Comparison of ENCODE assay signal across 12 cellular contexts in genomic region chr5:143119301-143119769, GRCh38.
DNase-seq lines count a peak whose midpoint lies in the region; ATAC-seq and TF ChIP-seq lines count a peak whose summit lies in the region.
"Had no signal": no experiment of that assay in that cellular context is flagged by ENCODE, and none has a peak within 500 bp of the region (broad histone marks: within the 10 kb centered on the region; RNA-seq: fewer than 3 reads in every experiment).

No MANE protein-coding gene starts in this region.

- DNase-seq in SKM-1 treated with dmso at 0.1 percent for 144 hours (lab: John Stamatoyannopoulos, UW; ENCODE audit: unreplicated experiment) (peak; percentile 45), SKM-1 (lab: John Stamatoyannopoulos, UW; ENCODE audit: unreplicated experiment) (no peak), GM23338 (ENCODE audit: low spot score) (no peak), NCI-H69 (lab: John Stamatoyannopoulos, UW) (peak; percentile 31), spleen (no peak), transverse colon (no peak)
- DNase-seq in activated CD8-positive, alpha-beta memory T cell treated with anti-CD3 and anti-CD28 coated beads, Interleukin-2, amount 10 ng/mL, durations not matched to agents 7 days and 5 days = no peak
- DNase-seq in activated naive CD4-positive, alpha-beta T cell (lab: John Stamatoyannopoulos, UW) = no peak
- DNase-seq: anterior cingulate cortex, NCI-H446, WERI-Rb-1 had no signal

- no peak overlapping the region for H3K4me3 ChIP-seq in GM23338
- H3K4me3 ChIP-seq in spleen = peak overlapping the region in 1 of 8 donors; percentile 45
- H3K4me3 ChIP-seq in transverse colon = no peak overlapping the region
- H3K4me3 ChIP-seq: A549 had no signal

- H3K79me2 ChIP-seq in GM23338 (replicated peaks; ENCODE audit: insufficient read depth) = no peaks in the 10 kb centered on the region

- H3K9me3 Mint-ChIP-seq in GM23338 = no peaks in the 10 kb centered on the region
- H3K9me3 Mint-ChIP-seq in activated CD8-positive, alpha-beta memory T cell treated with anti-CD3 and anti-CD28 coated beads, Interleukin-2, amount 10 ng/mL, durations not matched to agents 7 days and 5 days (ENCODE audit: low read depth) = no peaks in the 10 kb centered on the region

- no peaks in the 10 kb centered on the region for H3F3A ChIP-seq in GM23338 (replicated peaks; ENCODE audit: low read depth)

- H3K27me3 ChIP-seq in GM23338 (ENCODE audit: insufficient read depth) (no peaks in the 10 kb centered on the region), spleen (replicated peaks in 1 of 7) (no peaks in the 10 kb centered on the region), transverse colon (no peaks in the 10 kb centered on the region)

- intact Hi-C loops in spleen (cut with DNase I; ENCODE audit: low total_unique reads) (no loop called here), transverse colon (cut with DNase I; ENCODE audit: low total_unique reads) (no loop called here)

- peaks cover 9% of the 10 kb centered on the region for H3K9me2 ChIP-seq in GM23338 (ENCODE audit: insufficient read depth)

- H3K4me3 Mint-ChIP-seq in GM23338 = no peak overlapping the region
- H3K4me3 Mint-ChIP-seq in activated CD8-positive, alpha-beta memory T cell treated with anti-CD3 and anti-CD28 coated beads, Interleukin-2, amount 10 ng/mL, durations not matched to agents 7 days and 5 days = no peak overlapping the region

- H3K4me1 Mint-ChIP-seq in GM23338 = peaks cover 40% of the 10 kb centered on the region
- H3K4me1 Mint-ChIP-seq in activated CD8-positive, alpha-beta memory T cell treated with anti-CD3 and anti-CD28 coated beads, Interleukin-2, amount 10 ng/mL, durations not matched to agents 7 days and 5 days = peaks cover 27% of the 10 kb centered on the region

- H2AFZ ChIP-seq in GM23338 = no peak overlapping the region

- no peak for TF ChIP-seq CTCF in GM23338 (conservative IDR thresholded peaks at IDR 0.05; ENCODE audit: low read depth in 2 of 2)
- TF ChIP-seq CTCF in spleen (IDR thresholded peaks at IDR 0.05 in 8 of 11, conservative IDR thresholded peaks at IDR 0.05 in 3 of 11) = no peak
- TF ChIP-seq CTCF in transverse colon (IDR thresholded peaks at IDR 0.05) = no peak

- H3K4me1 ChIP-seq in GM23338 (ENCODE audit: insufficient read depth) (peaks cover 35% of the 10 kb centered on the region), spleen (peaks cover 0 to 41% (median 10%) of the 10 kb centered on the region in 6 donors), transverse colon (peaks cover 13 to 23% (median 19%) of the 10 kb centered on the region in 4 donors)
- H3K4me1 ChIP-seq: A549 had no signal

- H3K27ac ChIP-seq in GM23338 (ENCODE audit: low read depth) (no peak overlapping the region), spleen (peak overlapping the region in 7 of 8 donors; percentile 50 to 87 (median 75)), transverse colon (no peak overlapping the region)
- H3K27ac ChIP-seq: WERI-Rb-1 had no signal

- peak overlapping the region; percentile 4; the same call in 1 of the 2 replicates for H3K4me2 ChIP-seq in GM23338
- H3K4me2 ChIP-seq: A549 had no signal

- H3K36me3 ChIP-seq in GM23338 (ENCODE audit: insufficient read depth) = no peaks in the 10 kb centered on the region
- peaks cover 0 to 14% (median 0%) of the 10 kb centered on the region in 6 donors for H3K36me3 ChIP-seq in spleen
- no peaks in the 10 kb centered on the region for H3K36me3 ChIP-seq in transverse colon
- H3K36me3 ChIP-seq: WERI-Rb-1 had no signal

- H3K27me3 Mint-ChIP-seq in GM23338 (ENCODE audit: insufficient read depth, low read depth, poor library complexity) = peaks cover 2% of the 10 kb centered on the region
- no peaks in the 10 kb centered on the region for H3K27me3 Mint-ChIP-seq in activated CD8-positive, alpha-beta memory T cell treated with anti-CD3 and anti-CD28 coated beads, Interleukin-2, amount 10 ng/mL, durations not matched to agents 7 days and 5 days

- WGBS in spleen, 5 donors = 25 to 35% (median 31%) methylated on average over 2 of the region's 2 CpGs
- 32 to 33% methylated on average over 2 of the region's 2 CpGs for WGBS in transverse colon (ENCODE audit: low coverage in 1 of 2), 2 donors

- TF ChIP-seq POLR2A in spleen (IDR thresholded peaks at IDR 0.05) (no peak), transverse colon (IDR thresholded peaks at IDR 0.05) (no peak)

- CTCF ChIA-PET in activated CD8-positive, alpha-beta memory T cell treated with anti-CD3 and anti-CD28 coated beads, Interleukin-2, amount 10 ng/mL, durations not matched to agents 7 days and 5 days (lab: Charles Lee) = interaction anchor here (1.0 to 1.5 kb wide), 4 partner anchors 9 to 39 kb away, joined by 3 to 4 read pairs (median 4); no protein-coding TSS in a partner anchor

- ATAC-seq in GM23338 = no peak
- ATAC-seq in activated CD8-positive, alpha-beta memory T cell treated with anti-CD3 and anti-CD28 coated beads, Interleukin-2, amount 10 ng/mL, durations not matched to agents 7 days and 5 days = no peak
- ATAC-seq: A549 had no signal

- no peak for TF ChIP-seq EP300 in transverse colon (IDR thresholded peaks at IDR 0.05; ENCODE audit: low read depth)

- H3K36me3 Mint-ChIP-seq in GM23338 (ENCODE audit: low read depth) = peaks cover 2% of the 10 kb centered on the region; the same call in 1 of the 3 replicates
- peaks cover 23% of the 10 kb centered on the region for H3K36me3 Mint-ChIP-seq in activated CD8-positive, alpha-beta memory T cell treated with anti-CD3 and anti-CD28 coated beads, Interleukin-2, amount 10 ng/mL, durations not matched to agents 7 days and 5 days

- in situ Hi-C loops in transverse colon (cut with MboI; ENCODE audit: low pct_ligation_motif_present in 1 of 4, low pct_unique_long_range_greater_than_20kb in 1 of 4, low sequenced_read_pairs in 3 of 4) = no loop called here

- H3K27ac Mint-ChIP-seq in GM23338 = peak overlapping the region; percentile 45; the same call in 1 of the 2 replicates
- no peak overlapping the region for H3K27ac Mint-ChIP-seq in activated CD8-positive, alpha-beta memory T cell treated with anti-CD3 and anti-CD28 coated beads, Interleukin-2, amount 10 ng/mL, durations not matched to agents 7 days and 5 days

- no peaks in the 10 kb centered on the region for H4K20me1 ChIP-seq in GM23338 (replicated peaks; ENCODE audit: insufficient read depth)

- H3K9me3 ChIP-seq in spleen = no peaks in the 10 kb centered on the region
- H3K9me3 ChIP-seq in transverse colon = no peaks in the 10 kb centered on the region
- H3K9me3 ChIP-seq: A549 had no signal

TF ChIP-seq in GM23338, 12 proteins besides CTCF, POLR2A, EP300 and RAD21 (continues in another document):
- TF ChIP-seq EZH2phosphoT487 (IDR thresholded peaks at IDR 0.05; ENCODE audit: unreplicated experiment) = no peak
- TF ChIP-seq ZNF331 (CRISPR knock-in tag; IDR thresholded peaks at IDR 0.05; ENCODE audit: low read depth) = no peak
- no peak for TF ChIP-seq POLR2AphosphoS5 (IDR thresholded peaks at IDR 0.05; ENCODE audit: low read depth)
- no peak for TF ChIP-seq REST (IDR thresholded peaks at IDR 0.05; ENCODE audit: unreplicated experiment)
- TF ChIP-seq NANOG (IDR thresholded peaks at IDR 0.05; ENCODE audit: borderline replicate concordance) = no peak

Comparison
In these comparisons a context has a peak if more than half of its experiments do, and no peak if none do; other contexts are left out.
1. DNase-seq: peak in SKM-1 treated with dmso at 0.1 percent for 144 hours (single experiment) and NCI-H69 (single experiment); none in SKM-1 (single experiment), GM23338 (single experiment), spleen (single experiment), transverse colon (single experiment), activated CD8-positive, alpha-beta memory T cell treated with anti-CD3 and anti-CD28 coated beads, Interleukin-2, amount 10 ng/mL, durations not matched to agents 7 days and 5 days (single experiment) and activated naive CD4-positive, alpha-beta T cell (0 of 4).
2. H3K27ac ChIP-seq: peak in spleen (7 of 8); none in GM23338 (single experiment) and transverse colon (0 of 4).